1 cellular context compared by ENCODE assay signal in the genomic region with DNA sequence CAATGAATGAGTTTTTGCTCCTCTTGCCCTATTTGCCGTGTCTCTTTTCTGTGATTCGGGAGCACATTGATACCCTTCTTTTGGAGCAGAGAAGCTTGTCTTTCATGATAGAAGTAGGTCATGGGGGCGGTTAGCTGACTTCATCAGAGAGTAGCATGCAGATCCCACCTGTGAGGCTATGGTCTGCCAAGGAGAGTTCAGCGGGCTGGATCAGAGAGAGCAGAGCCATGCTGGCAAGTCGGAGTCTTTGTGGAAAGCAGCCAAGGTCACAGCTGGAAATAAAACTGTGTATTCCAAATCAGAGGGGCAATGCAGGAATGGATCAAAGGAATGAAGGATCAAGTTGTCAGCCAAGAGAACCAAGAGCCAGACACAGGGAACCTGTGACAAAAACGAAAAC.
TF ChIP-seq lines count a peak whose summit lies in the region.

No MANE protein-coding gene starts in this region.

TF ChIP-seq in HepG2, 621 proteins besides CTCF, POLR2A, EP300 and RAD21 (continued from another document):
- TF ChIP-seq, protein P1, sequence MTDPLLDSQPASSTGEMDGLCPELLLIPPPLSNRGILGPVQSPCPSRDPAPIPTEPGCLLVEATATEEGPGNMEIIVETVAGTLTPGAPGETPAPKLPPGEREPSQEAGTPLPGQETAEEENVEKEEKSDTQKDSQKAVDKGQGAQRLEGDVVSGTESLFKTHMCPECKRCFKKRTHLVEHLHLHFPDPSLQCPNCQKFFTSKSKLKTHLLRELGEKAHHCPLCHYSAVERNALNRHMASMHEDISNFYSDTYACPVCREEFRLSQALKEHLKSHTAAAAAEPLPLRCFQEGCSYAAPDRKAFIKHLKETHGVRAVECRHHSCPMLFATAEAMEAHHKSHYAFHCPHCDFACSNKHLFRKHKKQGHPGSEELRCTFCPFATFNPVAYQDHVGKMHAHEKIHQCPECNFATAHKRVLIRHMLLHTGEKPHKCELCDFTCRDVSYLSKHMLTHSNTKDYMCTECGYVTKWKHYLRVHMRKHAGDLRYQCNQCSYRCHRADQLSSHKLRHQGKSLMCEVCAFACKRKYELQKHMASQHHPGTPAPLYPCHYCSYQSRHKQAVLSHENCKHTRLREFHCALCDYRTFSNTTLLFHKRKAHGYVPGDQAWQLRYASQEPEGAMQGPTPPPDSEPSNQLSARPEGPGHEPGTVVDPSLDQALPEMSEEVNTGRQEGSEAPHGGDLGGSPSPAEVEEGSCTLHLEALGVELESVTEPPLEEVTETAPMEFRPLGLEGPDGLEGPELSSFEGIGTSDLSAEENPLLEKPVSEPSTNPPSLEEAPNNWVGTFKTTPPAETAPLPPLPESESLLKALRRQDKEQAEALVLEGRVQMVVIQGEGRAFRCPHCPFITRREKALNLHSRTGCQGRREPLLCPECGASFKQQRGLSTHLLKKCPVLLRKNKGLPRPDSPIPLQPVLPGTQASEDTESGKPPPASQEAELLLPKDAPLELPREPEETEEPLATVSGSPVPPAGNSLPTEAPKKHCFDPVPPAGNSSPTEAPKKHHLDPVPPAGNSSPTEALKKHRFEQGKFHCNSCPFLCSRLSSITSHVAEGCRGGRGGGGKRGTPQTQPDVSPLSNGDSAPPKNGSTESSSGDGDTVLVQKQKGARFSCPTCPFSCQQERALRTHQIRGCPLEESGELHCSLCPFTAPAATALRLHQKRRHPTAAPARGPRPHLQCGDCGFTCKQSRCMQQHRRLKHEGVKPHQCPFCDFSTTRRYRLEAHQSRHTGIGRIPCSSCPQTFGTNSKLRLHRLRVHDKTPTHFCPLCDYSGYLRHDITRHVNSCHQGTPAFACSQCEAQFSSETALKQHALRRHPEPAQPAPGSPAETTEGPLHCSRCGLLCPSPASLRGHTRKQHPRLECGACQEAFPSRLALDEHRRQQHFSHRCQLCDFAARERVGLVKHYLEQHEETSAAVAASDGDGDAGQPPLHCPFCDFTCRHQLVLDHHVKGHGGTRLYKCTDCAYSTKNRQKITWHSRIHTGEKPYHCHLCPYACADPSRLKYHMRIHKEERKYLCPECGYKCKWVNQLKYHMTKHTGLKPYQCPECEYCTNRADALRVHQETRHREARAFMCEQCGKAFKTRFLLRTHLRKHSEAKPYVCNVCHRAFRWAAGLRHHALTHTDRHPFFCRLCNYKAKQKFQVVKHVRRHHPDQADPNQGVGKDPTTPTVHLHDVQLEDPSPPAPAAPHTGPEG (CRISPR knock-in tag; IDR thresholded peaks at IDR 0.05): no peak
- no peak for TF ChIP-seq TIGD3 (CRISPR knock-in tag; IDR thresholded peaks at IDR 0.05; ENCODE audit: borderline replicate concordance)
- TF ChIP-seq ONECUT2 (CRISPR knock-in tag; IDR thresholded peaks at IDR 0.05): no peak
- no peak for TF ChIP-seq ZBTB7A (CRISPR knock-in tag; IDR thresholded peaks at IDR 0.05)
- TF ChIP-seq ZNF264 (CRISPR knock-in tag; IDR thresholded peaks at IDR 0.05): no peak
- TF ChIP-seq TAF1 (CRISPR knock-in tag; IDR thresholded peaks at IDR 0.05): no peak
- TF ChIP-seq, protein P2, sequence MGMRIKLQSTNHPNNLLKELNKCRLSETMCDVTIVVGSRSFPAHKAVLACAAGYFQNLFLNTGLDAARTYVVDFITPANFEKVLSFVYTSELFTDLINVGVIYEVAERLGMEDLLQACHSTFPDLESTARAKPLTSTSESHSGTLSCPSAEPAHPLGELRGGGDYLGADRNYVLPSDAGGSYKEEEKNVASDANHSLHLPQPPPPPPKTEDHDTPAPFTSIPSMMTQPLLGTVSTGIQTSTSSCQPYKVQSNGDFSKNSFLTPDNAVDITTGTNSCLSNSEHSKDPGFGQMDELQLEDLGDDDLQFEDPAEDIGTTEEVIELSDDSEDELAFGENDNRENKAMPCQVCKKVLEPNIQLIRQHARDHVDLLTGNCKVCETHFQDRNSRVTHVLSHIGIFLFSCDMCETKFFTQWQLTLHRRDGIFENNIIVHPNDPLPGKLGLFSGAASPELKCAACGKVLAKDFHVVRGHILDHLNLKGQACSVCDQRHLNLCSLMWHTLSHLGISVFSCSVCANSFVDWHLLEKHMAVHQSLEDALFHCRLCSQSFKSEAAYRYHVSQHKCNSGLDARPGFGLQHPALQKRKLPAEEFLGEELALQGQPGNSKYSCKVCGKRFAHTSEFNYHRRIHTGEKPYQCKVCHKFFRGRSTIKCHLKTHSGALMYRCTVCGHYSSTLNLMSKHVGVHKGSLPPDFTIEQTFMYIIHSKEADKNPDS (CRISPR knock-in tag; IDR thresholded peaks at IDR 0.05): no peak
- no peak for TF ChIP-seq PAXIP1 (CRISPR knock-in tag; conservative IDR thresholded peaks at IDR 0.05)
- no peak for TF ChIP-seq ZNF562 (CRISPR knock-in tag; IDR thresholded peaks at IDR 0.05; ENCODE audit: borderline replicate concordance)
- no peak for TF ChIP-seq EEA1 (CRISPR knock-in tag; IDR thresholded peaks at IDR 0.05; ENCODE audit: borderline replicate concordance)
- no peak for TF ChIP-seq ZNF180 (CRISPR knock-in tag; IDR thresholded peaks at IDR 0.05; ENCODE audit: borderline replicate concordance, low read depth)
- TF ChIP-seq, protein P3, sequence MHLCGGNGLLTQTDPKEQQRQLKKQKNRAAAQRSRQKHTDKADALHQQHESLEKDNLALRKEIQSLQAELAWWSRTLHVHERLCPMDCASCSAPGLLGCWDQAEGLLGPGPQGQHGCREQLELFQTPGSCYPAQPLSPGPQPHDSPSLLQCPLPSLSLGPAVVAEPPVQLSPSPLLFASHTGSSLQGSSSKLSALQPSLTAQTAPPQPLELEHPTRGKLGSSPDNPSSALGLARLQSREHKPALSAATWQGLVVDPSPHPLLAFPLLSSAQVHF (CRISPR knock-in tag; IDR thresholded peaks at IDR 0.05): no peak
- no peak for TF ChIP-seq ZNF713 (CRISPR knock-in tag; IDR thresholded peaks at IDR 0.05)
- TF ChIP-seq SRY (CRISPR knock-in tag; IDR thresholded peaks at IDR 0.05): no peak
